In genomic region chr19:29616541-29616940, GRCh38 we compare ENCODE assay signal across 23 cellular contexts.
"Had no signal": no experiment of that assay in that cellular context is flagged by ENCODE, and none has a peak within 500 bp of the region (broad histone marks: within the 10 kb centered on the region; RNA-seq: fewer than 3 reads in every experiment).

No MANE protein-coding gene starts in this region.

- H3K27me3 ChIP-seq: brain microvascular endothelial cell, testis, vagina had no signal

- H3K4me3 Mint-ChIP-seq: activated CD4-positive, alpha-beta memory T cell treated with anti-CD3 and anti-CD28 coated beads, Interleukin-2, amount 10 ng/mL, durations not matched to agents 7 days and 5 days; dendritic cell treated with granulocyte-macrophage colony-stimulating factor and Interleukin-4, amounts not matched to agents 40 ng/mL and 50 ng/mL, for 4 days; naive B cell; neural crest cell; T-helper 17 cell had no signal

- H3K4me1 Mint-ChIP-seq: neural crest cell had no signal

- H3K27me3 Mint-ChIP-seq: activated CD4-positive, alpha-beta memory T cell treated with anti-CD3 and anti-CD28 coated beads, Interleukin-2, amount 10 ng/mL, durations not matched to agents 7 days and 5 days; T-helper 17 cell had no signal

- H3K4me1 ChIP-seq: testis, vagina had no signal

- H3K4me3 ChIP-seq: lung, testis, vagina had no signal

- DNase-seq: activated CD4-positive, alpha-beta memory T cell treated with anti-CD3 and anti-CD28 coated beads, Interleukin-2, amount 10 ng/mL, durations not matched to agents 7 days and 5 days; activated CD4-positive, alpha-beta T cell treated with anti-CD3 and anti-CD28 coated beads for 48 hours; activated CD4-positive, CD25-positive, alpha-beta regulatory T cell; activated naive CD4-positive, alpha-beta T cell treated with Interleukin-2 at 50 U/mL for 16 hours; activated T-cell treated with anti-CD3 and anti-CD28 coated beads, Interleukin-2, amount 50 U/mL, for 1 hour; anterior cingulate cortex; brain microvascular endothelial cell; caudate nucleus; effector CD4-positive, alpha-beta T cell; naive B cell; small intestine; stimulated activated CD4-positive, alpha-beta T cell treated with anti-CD3 and anti-CD28 coated beads, Interleukin-15, amount 100 ng/mL, for 24 hours; stimulated activated naive CD4-positive, alpha-beta T cell; T-helper 17 cell; testis; trophoblast cell had no signal

- H3K27ac Mint-ChIP-seq: activated CD4-positive, alpha-beta memory T cell treated with anti-CD3 and anti-CD28 coated beads, Interleukin-2, amount 10 ng/mL, durations not matched to agents 7 days and 5 days; dendritic cell treated with granulocyte-macrophage colony-stimulating factor and Interleukin-4, amounts not matched to agents 40 ng/mL and 50 ng/mL, for 4 days had no signal

- H3K9me3 ChIP-seq: testis, vagina had no signal

- ATAC-seq: left lobe of liver, sciatic nerve, T-helper 17 cell had no signal

- H3K27ac ChIP-seq: brain microvascular endothelial cell, testis, vagina had no signal

- H3K9me3 Mint-ChIP-seq: activated CD4-positive, alpha-beta memory T cell treated with anti-CD3 and anti-CD28 coated beads, Interleukin-2, amount 10 ng/mL, durations not matched to agents 7 days and 5 days; dendritic cell treated with granulocyte-macrophage colony-stimulating factor and Interleukin-4, amounts not matched to agents 40 ng/mL and 50 ng/mL, for 4 days; naive B cell; neural crest cell had no signal

- FAIRE-seq: endometrium, small intestine had no signal
